In the genomic region with DNA sequence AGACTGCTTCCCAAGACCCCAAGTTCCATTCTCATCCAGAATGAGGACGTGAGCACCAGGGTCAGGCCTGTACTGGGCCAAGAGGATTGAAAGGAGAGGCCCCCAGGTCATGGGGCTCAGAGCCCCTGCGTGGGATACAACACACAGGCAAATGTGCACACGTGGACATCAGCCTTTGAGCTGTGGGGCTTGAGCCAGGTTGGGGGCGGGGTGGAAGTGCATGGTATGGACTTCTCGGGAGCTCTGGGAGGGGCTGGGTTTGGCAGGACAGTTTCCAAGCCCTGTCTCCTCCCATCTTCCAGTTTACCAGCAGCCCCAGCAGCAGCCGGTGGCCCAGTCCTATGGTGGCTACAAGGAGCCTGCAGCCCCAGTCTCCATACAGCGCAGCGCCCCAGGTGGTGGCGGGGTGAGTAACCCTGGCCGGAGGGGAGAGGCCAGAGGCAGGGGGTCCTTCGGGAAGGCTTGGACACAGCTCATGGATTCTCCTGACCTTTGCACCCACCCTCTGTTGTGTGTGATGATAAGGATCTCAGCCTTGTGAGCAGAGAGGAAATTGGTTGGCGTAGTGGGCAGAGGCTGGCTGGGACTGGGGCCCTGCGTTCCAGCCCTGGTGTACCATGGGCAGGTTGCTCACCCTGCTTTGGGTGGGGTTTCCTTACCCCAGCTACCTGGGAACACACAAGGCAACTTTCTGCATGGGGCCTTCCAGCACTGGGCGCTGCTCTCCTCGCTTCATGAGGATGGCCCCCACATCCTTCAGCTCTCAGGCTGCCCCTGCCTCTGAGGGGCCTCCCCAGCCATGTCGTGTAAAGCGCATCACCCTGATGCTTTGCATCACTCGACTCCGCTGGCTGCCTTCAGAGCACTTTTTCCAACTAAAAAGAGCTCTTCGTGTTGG, we compare ENCODE assay signal across 13 cellular contexts. TPM values are rescaled to one million over a fixed set of nuclear protein-coding genes. Genes with fewer than 3 reads are reported as not detected.
DNase-seq lines count a peak whose midpoint lies in the region; ATAC-seq and TF ChIP-seq lines count a peak whose summit lies in the region.
"Had no signal": no experiment of that assay in that cellular context is flagged by ENCODE, and none has a peak within 500 bp of the region (broad histone marks: within the 10 kb centered on the region; RNA-seq: fewer than 3 reads in every experiment).

No MANE protein-coding gene starts in this region.

- H4K20me1 ChIP-seq in IMR-90 (ENCODE audit: insufficient read depth, low read length), result peaks cover 73% of the 10 kb centered on the region

- TF ChIP-seq CTCF in Caco-2 (IDR thresholded peaks at IDR 0.05; ENCODE audit: insufficient read depth in 1 of 2, low read depth in 1 of 2, low read length in 1 of 2, severe bottlenecking in 1 of 2, unreplicated experiment in 1 of 2), result peak in 1 of 2 experiments; percentile 24
- TF ChIP-seq CTCF in IMR-90 (conservative IDR thresholded peaks at IDR 0.05; ENCODE audit: low read depth, low read length), result no peak
- no peak for TF ChIP-seq CTCF in neutrophil (IDR thresholded peaks at IDR 0.05)

- 95% methylated on average over 4 of the region's 20 CpGs; no CpG with 5 or more reads in 1 of the 2 experiments for WGBS in IMR-90 (ENCODE audit: extremely low coverage in 2 of 2, insufficient read length in 1 of 2), 2 experiments

- intact Hi-C loops in Caco-2 (cut with micrococcal nuclease; ENCODE audit: unreplicated experiment), result no loop called here
- intact Hi-C loops in IMR-90 (cut with micrococcal nuclease), result no loop called here

- peaks cover 84% of the 10 kb centered on the region for H3K36me3 Mint-ChIP-seq in Caco-2 (ENCODE audit: insufficient read depth, unreplicated experiment)

- H3K27ac ChIP-seq in IMR-90 (ENCODE audit: insufficient read depth, low read length) (no peak overlapping the region), neutrophil (peak overlapping the region; percentile 39)
- H3K27ac ChIP-seq: SJSA1 had no signal

- no peak for TF ChIP-seq POLR2A in IMR-90 (IDR thresholded peaks at IDR 0.05; ENCODE audit: low read depth, low read length)

- CTCF ChIA-PET in Caco-2 (lab: Charles Lee), result interaction anchor here (0.6 to 1.5 kb wide), 2 partner anchors 10 to 329 kb away, joined by 3 to 5 read pairs; no protein-coding TSS in a partner anchor
- CTCF ChIA-PET in IMR-90 (lab: Yijun Ruan, JAX), result no interaction called here

- H2BK15ac ChIP-seq in IMR-90 (ENCODE audit: low read depth, low read length), result no peak overlapping the region

- H3K4ac ChIP-seq in IMR-90 (ENCODE audit: low read depth, low read length), result no peak overlapping the region

- H4K8ac ChIP-seq in IMR-90 (ENCODE audit: low read depth in 2 of 2, low read length in 2 of 2), result 0 out of 4 replicates have a peak overlapping the region, but pooled peaks of 1 of the 2 experiments have one; percentile 29

- H3K23ac ChIP-seq in IMR-90 (ENCODE audit: low read depth, low read length), result no peak overlapping the region

- no peak overlapping the region for H3K14ac ChIP-seq in IMR-90 (replicated peaks; ENCODE audit: low read depth, low read length)

- H2BK120ac ChIP-seq in IMR-90 (ENCODE audit: low read depth, low read length), result no peak overlapping the region

- no peak overlapping the region for H3K18ac ChIP-seq in IMR-90 (ENCODE audit: low read depth, low read length)

- POLR2A ChIA-PET in Caco-2 (lab: Charles Lee) (interaction anchor here (0.5 kb wide), 1 partner anchor 45 kb away, joined by 3 read pairs; the partner anchor contains the start of gene LASP1), IMR-90 (lab: Charles Lee; ENCODE audit: unreplicated experiment) (no interaction called here)

- peaks cover 20% of the 10 kb centered on the region for H3K9me1 ChIP-seq in IMR-90 (ENCODE audit: insufficient read depth, low read length)

- H3K27me3 Mint-ChIP-seq in Caco-2 (ENCODE audit: insufficient read depth, unreplicated experiment), result no peaks in the 10 kb centered on the region

- no peak overlapping the region for H3K4me3 Mint-ChIP-seq in Caco-2 (ENCODE audit: unreplicated experiment)

- H2AK9ac ChIP-seq in IMR-90 (replicated peaks; ENCODE audit: low read depth, low read length, poor library complexity), result no peak overlapping the region

- H2AFZ ChIP-seq in IMR-90 (replicated peaks; ENCODE audit: low read length, poor library complexity), result peak overlapping the region; percentile 49

- H3K4me1 ChIP-seq in Caco-2 (peaks cover 9% of the 10 kb centered on the region; the same call in 1 of the 2 replicates), IMR-90 (ENCODE audit: control insufficient read depth, insufficient read depth, low read length) (peaks cover 6% of the 10 kb centered on the region; the same call in 1 of the 2 replicates), neutrophil (ENCODE audit: control insufficient read depth in 1 of 2, insufficient read depth in 1 of 2, low read depth in 1 of 2, low read length in 1 of 2) (peaks cover 0 to 13% of the 10 kb centered on the region in 2 experiments)
- H3K4me1 ChIP-seq: SJSA1 had no signal

- H3K56ac ChIP-seq in IMR-90 (ENCODE audit: extremely low read depth, insufficient read depth, low read length), result no peak overlapping the region

- no peak overlapping the region for H2BK5ac ChIP-seq in IMR-90 (ENCODE audit: low read depth, low read length, poor library complexity, severe bottlenecking)

- H3K36me3 ChIP-seq in Caco-2 (ENCODE audit: control insufficient read depth, insufficient read depth, low read length) (peaks cover 4% of the 10 kb centered on the region), IMR-90 (ENCODE audit: control insufficient read depth, insufficient read depth, low read length) (peaks cover 89% of the 10 kb centered on the region), neutrophil (peaks cover 95% of the 10 kb centered on the region)

- no peak; the same call in 1 of the 2 replicates for ATAC-seq in IMR-90 (ENCODE audit: low read depth)
- ATAC-seq in HG03571 (IDR thresholded peaks at IDR 0.05; ENCODE audit: unreplicated experiment), result no peak
- ATAC-seq in HG03175 (IDR thresholded peaks at IDR 0.05; ENCODE audit: unreplicated experiment), result no peak

- dilution Hi-C loops in IMR-90 (cut with HindIII; ENCODE audit: low sequenced_read_pairs, unreplicated experiment), result no loop called here

- H3K9me3 ChIP-seq in Caco-2, result no peaks in the 10 kb centered on the region
- H3K9me3 ChIP-seq in IMR-90 (ENCODE audit: control insufficient read depth, insufficient read depth, low read length), result no peaks in the 10 kb centered on the region
- H3K9me3 ChIP-seq in neutrophil, result no peaks in the 10 kb centered on the region
- H3K9me3 ChIP-seq: SJSA1 had no signal

- no peak overlapping the region for H4K5ac ChIP-seq in IMR-90 (ENCODE audit: low read depth, low read length)

- no peaks in the 10 kb centered on the region for H3K9me3 Mint-ChIP-seq in Caco-2 (ENCODE audit: unreplicated experiment)

- BruUV-seq in Caco-2 (replicated peaks; lab: Mats Ljungman, UMichigan), result no TSS peak
- BruUV-seq in IMR-90 (replicated peaks; lab: Mats Ljungman, UMichigan), result no TSS peak

- no peak overlapping the region for H3K4me2 ChIP-seq in IMR-90 (ENCODE audit: low read depth, low read length)

- no peak overlapping the region for H2BK20ac ChIP-seq in IMR-90 (ENCODE audit: low read depth, low read length)

- no peak for TF ChIP-seq RAD21 in IMR-90 (IDR thresholded peaks at IDR 0.05; ENCODE audit: low read length)

- DNase-seq in Caco-2, result peak in 1 of 2 experiments; percentile 45
- DNase-seq in IMR-90, result no peak
- peak; percentile 58 for DNase-seq in ecto neural progenitor cell (ENCODE audit: low spot score)
- no peak for DNase-seq in NCI-H82 treated with DMSO at 0.1 percent for 48 hours (lab: John Stamatoyannopoulos, UW; ENCODE audit: unreplicated experiment)
- no peak for DNase-seq in RPMI8226
- DNase-seq: amygdala, hippocampal formation, NCI-H524 had no signal

- H3K4me3 ChIP-seq in Caco-2 (ENCODE audit: low read depth, low read length), result no peak overlapping the region
- H3K4me3 ChIP-seq in IMR-90 (ENCODE audit: insufficient read depth, low read depth, low read length), result no peak overlapping the region
- no peak overlapping the region for H3K4me3 ChIP-seq in neutrophil (ENCODE audit: low read depth in 1 of 2, low read length in 1 of 2)
- H3K4me3 ChIP-seq: SJSA1 had no signal

- H3K4me1 Mint-ChIP-seq in Caco-2 (ENCODE audit: low read depth, unreplicated experiment), result no peaks in the 10 kb centered on the region

- no peak overlapping the region for H3K9ac ChIP-seq in IMR-90 (ENCODE audit: low read depth, low read length)

- H4K91ac ChIP-seq in IMR-90 (ENCODE audit: insufficient read depth, low read depth, low read length), result no peak overlapping the region

- H3K27me3 ChIP-seq in Caco-2 (replicated peaks; ENCODE audit: control insufficient read depth, insufficient read depth, low read length) (no peaks in the 10 kb centered on the region), IMR-90 (ENCODE audit: control insufficient read depth, insufficient read depth, low read length) (no peaks in the 10 kb centered on the region), neutrophil (no peaks in the 10 kb centered on the region)
- H3K27me3 ChIP-seq: SJSA1 had no signal

- H2AK5ac ChIP-seq in IMR-90 (ENCODE audit: low read depth, low read length), result no peak overlapping the region; the same call in 1 of the 2 replicates

- H3K79me1 ChIP-seq in IMR-90 (ENCODE audit: low read depth in 1 of 2, low read length in 2 of 2), result peaks cover 63 to 94% of the 10 kb centered on the region in 2 experiments; a peak in 3 of 4 replicates

- in situ Hi-C loops in IMR-90 (cut with MboI; ENCODE audit: low sequenced_read_pairs), result no loop called here

- peak overlapping the region; percentile 48 for H3K27ac Mint-ChIP-seq in Caco-2 (ENCODE audit: unreplicated experiment)

TF ChIP-seq in IMR-90, 13 proteins besides CTCF, POLR2A, EP300 and RAD21 (continues in another document):
- no peak for TF ChIP-seq MXI1 (IDR thresholded peaks at IDR 0.05; ENCODE audit: borderline replicate concordance, low read depth, low read length)
- no peak for TF ChIP-seq RFX5 (IDR thresholded peaks at IDR 0.05; ENCODE audit: low read depth, low read length)
- no peak for TF ChIP-seq NFE2L2 (IDR thresholded peaks at IDR 0.05; ENCODE audit: low read depth, low read length)
- TF ChIP-seq BHLHE40 (IDR thresholded peaks at IDR 0.05; ENCODE audit: low read depth, low read length), result no peak

RNA-seq across cellular contexts. Expression of gene LASP1, which starts 45.1 kb away (rescaled TPM):
- total RNA-seq in Caco-2 (2022), result 137 and 143 TPM in 2 replicates
- 79.8 and 113 TPM in 2 replicates for total RNA-seq in IMR-90 (2012; rRNA removed)
- polyA plus RNA-seq in IMR-90 (2012; rRNA removed), result 262 and 304 TPM in 2 replicates
- 126 and 206 TPM in 2 replicates for polyA plus RNA-seq in IMR-90 (2012; cell fraction: cytosol; rRNA removed)
- 161 and 251 TPM in 2 replicates for polyA plus RNA-seq in IMR-90 (2012; cell fraction: nucleus; rRNA removed; ENCODE audit: low replicate concordance)

RNA-seq across cellular contexts. Expression of gene FBXO47, which starts 52.2 kb away (rescaled TPM):
- total RNA-seq in Caco-2 (2022), result not detected in 2 replicates
- total RNA-seq in IMR-90 (2012; rRNA removed), result under 0.01 TPM in 1 of 2 replicates, not detected in the other
- not detected in 2 replicates for polyA plus RNA-seq in IMR-90 (2012; rRNA removed)
- polyA plus RNA-seq in IMR-90 (2012; cell fraction: cytosol; rRNA removed), result not detected in 2 replicates
- not detected in 2 replicates for polyA plus RNA-seq in IMR-90 (2012; cell fraction: nucleus; rRNA removed; ENCODE audit: low replicate concordance)
- total RNA-seq: SJSA1, skeletal muscle tissue had no signal
